Comparison of ENCODE assay signal across 1 cellular context in the genomic region with DNA sequence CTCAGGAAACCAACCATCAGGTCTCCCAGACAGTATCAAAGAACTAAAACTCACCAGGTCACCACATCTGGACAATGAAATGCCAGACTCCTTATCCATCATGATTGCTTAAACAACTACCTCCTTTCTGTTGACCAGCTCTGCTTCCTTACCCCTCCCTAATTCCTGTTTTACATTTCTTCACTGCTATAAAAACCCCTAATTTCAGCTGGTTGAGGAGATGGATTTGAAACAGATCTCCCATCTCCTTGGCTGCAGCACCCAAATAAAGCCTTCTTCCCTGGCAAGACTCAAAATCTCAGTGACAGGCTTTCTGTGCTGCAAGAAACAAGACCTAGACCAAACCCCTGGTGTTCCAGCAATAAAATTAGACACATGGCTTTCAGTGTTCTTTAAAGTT.
TF ChIP-seq lines count a peak whose summit lies in the region.

No MANE protein-coding gene starts in this region.

TF ChIP-seq in endothelial cell of umbilical vein, 7 proteins besides CTCF, POLR2A, EP300 and RAD21 (continued from another document):
- TF ChIP-seq, protein P1, sequence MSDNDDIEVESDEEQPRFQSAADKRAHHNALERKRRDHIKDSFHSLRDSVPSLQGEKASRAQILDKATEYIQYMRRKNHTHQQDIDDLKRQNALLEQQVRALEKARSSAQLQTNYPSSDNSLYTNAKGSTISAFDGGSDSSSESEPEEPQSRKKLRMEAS (IDR thresholded peaks at IDR 0.05; ENCODE audit: insufficient read depth, insufficient read length), result no peak
- TF ChIP-seq JUN (IDR thresholded peaks at IDR 0.05; ENCODE audit: borderline replicate concordance, insufficient read depth, insufficient read length, low read depth), result no peak
- no peak for TF ChIP-seq EZH2 (IDR thresholded peaks at IDR 0.05; ENCODE audit: borderline replicate concordance, low read depth, low read length, severe bottlenecking)
- TF ChIP-seq FOS (IDR thresholded peaks at IDR 0.05; ENCODE audit: borderline replicate concordance, insufficient read depth, low read length), result no peak
- TF ChIP-seq POLR2AphosphoS5 (IDR thresholded peaks at IDR 0.05; ENCODE audit: insufficient read depth, low read depth, low read length), result no peak
